13 cellular contexts compared by ENCODE assay signal in the genomic region with DNA sequence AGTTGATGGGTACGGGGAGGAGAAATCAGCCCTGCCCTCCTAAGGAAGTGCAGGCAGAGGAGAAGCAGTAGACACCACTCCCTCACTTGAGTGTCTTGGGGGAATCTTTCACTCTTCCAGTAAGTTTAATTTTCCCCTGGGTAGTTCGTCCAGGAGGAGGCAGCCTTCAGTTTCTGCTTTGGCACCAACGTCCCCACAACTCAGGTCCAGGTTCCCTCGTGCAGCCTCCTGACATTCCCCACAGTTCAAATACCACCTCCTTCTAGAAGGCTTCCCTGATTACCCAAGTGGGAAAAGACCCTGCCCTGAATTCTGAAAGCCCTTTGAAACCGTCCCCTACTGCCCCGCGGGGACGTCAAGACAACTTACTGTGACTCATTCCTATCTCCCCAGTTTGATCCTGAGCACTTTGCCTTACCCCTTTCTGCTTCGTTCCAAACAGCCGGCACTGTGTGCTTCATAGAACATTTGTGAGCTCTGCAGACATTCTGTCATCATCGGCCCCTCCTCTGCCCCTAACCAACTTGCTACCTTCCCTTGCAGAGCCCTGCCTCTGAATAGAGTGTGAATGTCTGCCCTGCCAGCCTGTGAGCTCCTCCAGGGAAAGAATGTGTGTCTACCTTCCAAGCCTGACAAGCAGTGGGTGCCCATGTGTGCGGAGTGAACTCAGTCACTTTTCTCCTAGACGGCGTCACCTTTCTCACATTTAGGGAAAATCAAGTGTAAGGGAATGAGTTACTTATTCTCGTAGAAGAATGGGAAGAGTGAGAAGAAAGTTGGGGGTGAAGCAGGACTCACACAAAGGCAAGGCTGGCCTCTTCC. TPM values are rescaled to one million over a fixed set of nuclear protein-coding genes. Genes with fewer than 3 reads are reported as not detected.
DNase-seq lines count a peak whose midpoint lies in the region; ATAC-seq, FAIRE-seq and TF ChIP-seq lines count a peak whose summit lies in the region.
"Had no signal": no experiment of that assay in that cellular context is flagged by ENCODE, and none has a peak within 500 bp of the region (broad histone marks: within the 10 kb centered on the region; RNA-seq: fewer than 3 reads in every experiment).

No MANE protein-coding gene starts in this region.

- in situ Hi-C loops in brain microvascular endothelial cell (cut with HindIII; ENCODE audit: low pct_ligation_motif_present, low sequenced_read_pairs): no loop called here

- H3K9me3 ChIP-seq in neural progenitor cell (ENCODE audit: low read depth): no peaks in the 10 kb centered on the region

- H3K4me3 Mint-ChIP-seq in IgD-negative memory B cell: peak overlapping the region in 1 of 4 donors; percentile 94
- H3K4me3 Mint-ChIP-seq in neural progenitor cell: no peak overlapping the region

- H3K9me3 Mint-ChIP-seq in IgD-negative memory B cell: no peaks in the 10 kb centered on the region
- H3K9me3 Mint-ChIP-seq in neural progenitor cell: peaks cover 2% of the 10 kb centered on the region

- no peak for ATAC-seq in GM18502 (IDR thresholded peaks at IDR 0.05; ENCODE audit: poor library complexity, unreplicated experiment)

- TF ChIP-seq CTCF in GM06990 (IDR thresholded peaks at IDR 0.05; ENCODE audit: insufficient read depth, low read length, poor library complexity, severe bottlenecking) (peak; percentile 45), brain microvascular endothelial cell (IDR thresholded peaks at IDR 0.05; ENCODE audit: low read depth, low read length, missing control alignments) (peak; percentile 34), neural progenitor cell (IDR thresholded peaks at IDR 0.05) (peak; percentile 19)

- H3K4me3 ChIP-seq in GM06990 (replicated peaks; ENCODE audit: low read depth, low read length) (no peak overlapping the region), brain microvascular endothelial cell (ENCODE audit: low read depth, low read length) (no peak overlapping the region), neural progenitor cell (no peak overlapping the region)

- H3K9ac ChIP-seq in neural progenitor cell: no peak overlapping the region

- H3K4me2 ChIP-seq in neural progenitor cell: no peak overlapping the region

- H3K36me3 ChIP-seq in GM06990 (ENCODE audit: control insufficient read depth, insufficient read depth, low read length) (no peaks in the 10 kb centered on the region), brain microvascular endothelial cell (replicated peaks) (no peaks in the 10 kb centered on the region), neural progenitor cell (no peaks in the 10 kb centered on the region)

- no peak overlapping the region for H3K27ac ChIP-seq in brain microvascular endothelial cell
- H3K27ac ChIP-seq in neural progenitor cell: no peak overlapping the region

- H3K79me2 ChIP-seq in neural progenitor cell (ENCODE audit: low read depth): no peaks in the 10 kb centered on the region

- peaks cover 13% of the 10 kb centered on the region for H3F3A ChIP-seq in neural progenitor cell (ENCODE audit: low read depth)

- H3K4me1 Mint-ChIP-seq in IgD-negative memory B cell (peaks cover 51 to 55% (median 53%) of the 10 kb centered on the region in 3 donors), neural progenitor cell (peaks cover 56% of the 10 kb centered on the region)

- no peaks in the 10 kb centered on the region for H4K20me1 ChIP-seq in neural progenitor cell (ENCODE audit: low read depth)

- no peaks in the 10 kb centered on the region for H3K27me3 Mint-ChIP-seq in IgD-negative memory B cell
- peaks cover 12% of the 10 kb centered on the region for H3K27me3 Mint-ChIP-seq in neural progenitor cell (ENCODE audit: insufficient read depth, low read depth)

- no peak for FAIRE-seq in H54 (lab: Jason Lieb, UNC)

- H3K27ac Mint-ChIP-seq in IgD-negative memory B cell (peak overlapping the region in 2 of 3 donors; percentile 1 to 7), neural progenitor cell (no peak overlapping the region)

- peaks cover 21% of the 10 kb centered on the region for H3K4me1 ChIP-seq in neural progenitor cell

- H3K36me3 Mint-ChIP-seq in IgD-negative memory B cell (no peaks in the 10 kb centered on the region), neural progenitor cell (peaks cover 4% of the 10 kb centered on the region)

- no peak for TF ChIP-seq POLR2A in erythroblast (IDR thresholded peaks at IDR 0.05; ENCODE audit: low read length)
- no peak for TF ChIP-seq POLR2A in H54 (IDR thresholded peaks at IDR 0.05; ENCODE audit: low read depth, low read length)

- H2AFZ ChIP-seq in neural progenitor cell (replicated peaks): no peak overlapping the region

- DNase-seq in GM06990 (ENCODE audit: extremely low read depth, insufficient read length): no peak
- no peak for DNase-seq in brain microvascular endothelial cell
- no peak for DNase-seq in neural progenitor cell (ENCODE audit: low spot score)
- DNase-seq in hepatic stellate cell (ENCODE audit: low spot score): no peak
- DNase-seq in erythroblast (lab: John Stamatoyannopoulos, UW): no peak
- DNase-seq in H54 (ENCODE audit: insufficient read length, low spot score): no peak
- DNase-seq: activated T-cell treated with anti-CD3 and anti-CD28 coated beads, Interleukin-2, amount 50 U/mL, for 1 hour; central memory CD4-positive, alpha-beta T cell; DMS79; NCI-H2171; SW 1271 had no signal

- H3K27me3 ChIP-seq in GM06990 (replicated peaks; ENCODE audit: control insufficient read depth, insufficient read depth, low read length): no peaks in the 10 kb centered on the region
- no peaks in the 10 kb centered on the region for H3K27me3 ChIP-seq in brain microvascular endothelial cell (replicated peaks)
- no peaks in the 10 kb centered on the region for H3K27me3 ChIP-seq in neural progenitor cell

RNA-seq across cellular contexts. Expression of a gene that starts 14.5 kb away (rescaled TPM):
- 753 TPM for polyA plus RNA-seq in IgD-negative memory B cell
- 250 and 461 TPM in 2 replicates for total RNA-seq in neural progenitor cell (ENCODE audit: low replicate concordance)

RNA-seq across cellular contexts. Expression of a gene that starts 55.2 kb away (rescaled TPM):
- polyA plus RNA-seq in IgD-negative memory B cell: 5.8 TPM
- 8.0 and 12.1 TPM in 2 replicates for total RNA-seq in neural progenitor cell (ENCODE audit: low replicate concordance)
